Comparison of ENCODE assay signal across 20 cellular contexts in genomic region chr7:38550881-38551280, GRCh38.
"Had no signal": no experiment of that assay in that cellular context is flagged by ENCODE, and none has a peak within 500 bp of the region (broad histone marks: within the 10 kb centered on the region; RNA-seq: fewer than 3 reads in every experiment).

No MANE protein-coding gene starts in this region.

- H3K9me3 ChIP-seq: left lung, spleen, thoracic aorta, upper lobe of right lung had no signal

- H3K4me3 ChIP-seq: left lung, spleen, thoracic aorta, upper lobe of right lung had no signal

- H3K27ac ChIP-seq: left lung, spleen, thoracic aorta, upper lobe of right lung had no signal

- H3K27me3 ChIP-seq: left lung, spleen, upper lobe of right lung had no signal

- H3K36me3 ChIP-seq: left lung, spleen, thoracic aorta, upper lobe of right lung had no signal

- DNase-seq: activated CD4-positive, alpha-beta T cell treated with anti-CD3 and anti-CD28 coated beads for 48 hours; activated CD4-positive, CD25-positive, alpha-beta regulatory T cell; activated CD8-positive, alpha-beta T cell treated with anti-CD3 and anti-CD28 coated beads for 36 hours; activated naive CD4-positive, alpha-beta T cell treated with anti-CD3 and anti-CD28 coated beads for 36 hours; activated T-cell treated with anti-CD3 and anti-CD28 coated beads, Interleukin-2, amount 50 U/mL, for 24 hours; anterior cingulate cortex; cortex of kidney; erythroblast; head of caudate nucleus; kidney; left lung; mammary epithelial cell; nephron progenitor cell; occipital lobe; retina; spleen; stimulated activated naive B cell treated with anti-CD40 and anti-IgM and Interleukin-4, amounts not matched to agents 10 μg/mL and 1 μg/mL and 100 μg/mL, for 72 hours; T1000; upper lobe of right lung had no signal

- H3K4me1 ChIP-seq: left lung, spleen, upper lobe of right lung had no signal
